Comparison of ENCODE assay signal across 18 cellular contexts in genomic region chr1:208631057-208631456, GRCh38.
DNase-seq lines count a peak whose midpoint lies in the region; ATAC-seq, FAIRE-seq and TF ChIP-seq lines count a peak whose summit lies in the region.
"Had no signal": no experiment of that assay in that cellular context is flagged by ENCODE, and none has a peak within 500 bp of the region (broad histone marks: within the 10 kb centered on the region; RNA-seq: fewer than 3 reads in every experiment).

No MANE protein-coding gene starts in this region.

- ATAC-seq in left cardiac atrium, result peak in 1 of 2 donors; percentile 38
- no peak for ATAC-seq in left ventricle myocardium superior
- ATAC-seq: HCT116, HepG2 had no signal

- no peak overlapping the region for H2BK5ac ChIP-seq in neuronal stem cell (ENCODE audit: low read length)

- H2BK15ac ChIP-seq in neuronal stem cell (ENCODE audit: low read length), result no peak overlapping the region

- no peak overlapping the region for H3K4ac ChIP-seq in neuronal stem cell (ENCODE audit: low read length)

- H4K8ac ChIP-seq in neuronal stem cell (ENCODE audit: low read depth, low read length), result no peak overlapping the region

- H3K18ac ChIP-seq in neuronal stem cell (ENCODE audit: low read length), result no peak overlapping the region

- H3K4me2 ChIP-seq in keratinocyte (ENCODE audit: control insufficient read depth, extremely low read depth, insufficient read depth, low read depth, low read length) (peak overlapping the region; percentile 28), neuronal stem cell (ENCODE audit: insufficient read depth, low read length, poor library complexity, severe bottlenecking) (no peak overlapping the region)
- H3K4me2 ChIP-seq: BLaER1 treated with 17β-estradiol and CSF1 and Interleukin-3, amounts not matched to agents 10 nM and 100 nM had no signal

- H3K9ac ChIP-seq in keratinocyte (ENCODE audit: control insufficient read depth, extremely low read depth, insufficient read depth, low read length), result no peak overlapping the region
- H3K9ac ChIP-seq in neuronal stem cell (ENCODE audit: low read depth, low read length, poor library complexity), result no peak overlapping the region
- H3K9ac ChIP-seq: BLaER1 treated with 17β-estradiol and CSF1 and Interleukin-3, amounts not matched to agents 10 nM and 100 nM; GM23248 had no signal

- H2AFZ ChIP-seq in keratinocyte (ENCODE audit: control insufficient read depth, low read length), result no peak overlapping the region
- H2AFZ ChIP-seq in neuronal stem cell (ENCODE audit: low read length), result no peak overlapping the region
- H2AFZ ChIP-seq: GM23248 had no signal

- dilution Hi-C loops in keratinocyte (cut with MboI; ENCODE audit: extremely low pct_ligation_motif_present, low sequenced_read_pairs), result no loop called here

- DNase-seq in left cardiac atrium (peak; percentile 17), left ventricle myocardium superior (no peak), keratinocyte (ENCODE audit: low read depth, low spot score) (no peak), neuronal stem cell (ENCODE audit: low spot score) (no peak), endothelial cell (ENCODE audit: low spot score) (no peak), NCI-H187 treated with DMSO at 0.1 percent for 48 hours (lab: John Stamatoyannopoulos, UW) (no peak)
- DNase-seq in stimulated activated CD8-positive, alpha-beta memory T cell treated with anti-CD3 and anti-CD28 coated beads, Interleukin-4, amount 100 ng/mL, for 48 hours, result no peak
- DNase-seq: 8988T; ACHN; CD4-positive, CD25-positive, alpha-beta regulatory T cell; DMS 273 treated with DMSO at 0.1 percent for 48 hours; GM23248 had no signal

- H3K36me3 Mint-ChIP-seq in endothelial cell (ENCODE audit: low read depth, unreplicated experiment), result no peaks in the 10 kb centered on the region
- H3K36me3 Mint-ChIP-seq: CD4-positive, CD25-positive, alpha-beta regulatory T cell had no signal

- WGBS in neuronal stem cell (ENCODE audit: extremely low coverage in 2 of 2, insufficient read length in 2 of 2, insufficient replicate concordance in 1 of 2), 2 donors, result no CpG with 5 or more reads among the region's 8 CpGs

- no peak overlapping the region for H2BK120ac ChIP-seq in neuronal stem cell (ENCODE audit: low read depth, low read length)

- no peaks in the 10 kb centered on the region for H3K79me2 ChIP-seq in keratinocyte (ENCODE audit: control insufficient read depth, insufficient read depth, low read length)

- H3K9me1 ChIP-seq in keratinocyte (ENCODE audit: control insufficient read depth, extremely low read depth, insufficient read depth, low read length), result no peaks in the 10 kb centered on the region

- H3K27me3 ChIP-seq in keratinocyte (ENCODE audit: control insufficient read depth, extremely low read depth, insufficient read depth, low read length), result peaks cover 5% of the 10 kb centered on the region
- H3K27me3 ChIP-seq in neuronal stem cell (ENCODE audit: control insufficient read depth in 3 of 3, insufficient read depth in 3 of 3, low read depth in 1 of 3, low read length in 3 of 3), result no peaks in the 10 kb centered on the region
- H3K27me3 ChIP-seq: BLaER1 treated with 17β-estradiol and CSF1 and Interleukin-3, amounts not matched to agents 10 nM and 100 nM had no signal

- H3K4me3 ChIP-seq in keratinocyte (ENCODE audit: control insufficient read depth in 2 of 3, extremely low read depth in 1 of 3, insufficient read depth in 2 of 3, low read depth in 1 of 3, low read length in 3 of 3) (no peak overlapping the region), neuronal stem cell (ENCODE audit: low read length in 2 of 2) (no peak overlapping the region)
- H3K4me3 ChIP-seq: BLaER1 treated with 17β-estradiol and CSF1 and Interleukin-3, amounts not matched to agents 10 nM and 100 nM; GM23248 had no signal

- TF ChIP-seq CTCF in keratinocyte (optimal IDR thresholded peaks at IDR 0.05 in 1 of 3, IDR thresholded peaks at IDR 0.05 in 1 of 3, conservative IDR thresholded peaks at IDR 0.05 in 1 of 3; ENCODE audit: extremely low read depth in 1 of 3, insufficient read depth in 2 of 3, low read length in 3 of 3) (no peak), endothelial cell (IDR thresholded peaks at IDR 0.05; ENCODE audit: unreplicated experiment) (no peak)

- no peaks in the 10 kb centered on the region for H3K4me1 Mint-ChIP-seq in endothelial cell (ENCODE audit: unreplicated experiment)
- H3K4me1 Mint-ChIP-seq: CD4-positive, CD25-positive, alpha-beta regulatory T cell had no signal

- H3K14ac ChIP-seq in neuronal stem cell (ENCODE audit: low read length), result no peak overlapping the region

- no peak overlapping the region for H2AK5ac ChIP-seq in neuronal stem cell (ENCODE audit: low read depth, low read length)

- no peak overlapping the region for H3K23ac ChIP-seq in neuronal stem cell (ENCODE audit: low read depth, low read length, poor library complexity)

- FAIRE-seq in keratinocyte (lab: Jason Lieb, UNC), result no peak
- FAIRE-seq: GM18507, H54, HepG2, HTR-8/SVneo had no signal

- no peak overlapping the region for H4K91ac ChIP-seq in neuronal stem cell (ENCODE audit: low read depth, low read length, poor library complexity)

- no peak overlapping the region for H2BK12ac ChIP-seq in neuronal stem cell (ENCODE audit: low read length)

- H3K9me3 Mint-ChIP-seq in endothelial cell (ENCODE audit: unreplicated experiment), result no peaks in the 10 kb centered on the region
- H3K9me3 Mint-ChIP-seq: CD4-positive, CD25-positive, alpha-beta regulatory T cell had no signal

- H4K20me1 ChIP-seq in keratinocyte (ENCODE audit: control insufficient read depth, extremely low read depth, insufficient read depth, low read length), result no peaks in the 10 kb centered on the region
- H4K20me1 ChIP-seq: BLaER1 treated with 17β-estradiol and CSF1 and Interleukin-3, amounts not matched to agents 10 nM and 100 nM had no signal

- no peak overlapping the region for H3K27ac Mint-ChIP-seq in endothelial cell (ENCODE audit: unreplicated experiment)
- H3K27ac Mint-ChIP-seq: CD4-positive, CD25-positive, alpha-beta regulatory T cell had no signal

- no peaks in the 10 kb centered on the region for H3K4me1 ChIP-seq in keratinocyte (ENCODE audit: control insufficient read depth, extremely low read depth, insufficient read depth, low read length)
- peaks cover 0 to 10% of the 10 kb centered on the region in 2 donors for H3K4me1 ChIP-seq in neuronal stem cell (ENCODE audit: control insufficient read depth in 2 of 2, insufficient read depth in 1 of 2, low read depth in 1 of 2, low read length in 2 of 2)
- H3K4me1 ChIP-seq: BLaER1 treated with 17β-estradiol and CSF1 and Interleukin-3, amounts not matched to agents 10 nM and 100 nM had no signal

- H3K27me3 Mint-ChIP-seq in endothelial cell (ENCODE audit: unreplicated experiment), result no peaks in the 10 kb centered on the region
- H3K27me3 Mint-ChIP-seq: CD4-positive, CD25-positive, alpha-beta regulatory T cell had no signal

- H3K4me3 Mint-ChIP-seq in endothelial cell (ENCODE audit: unreplicated experiment), result no peak overlapping the region
- H3K4me3 Mint-ChIP-seq: CD4-positive, CD25-positive, alpha-beta regulatory T cell had no signal

- H3K9me3 ChIP-seq in keratinocyte (ENCODE audit: control insufficient read depth, low read depth, low read length) (no peaks in the 10 kb centered on the region), neuronal stem cell (replicated peaks in 1 of 2; ENCODE audit: control insufficient read depth in 2 of 2, insufficient read depth in 1 of 2, low read depth in 1 of 2, low read length in 2 of 2) (no peaks in the 10 kb centered on the region)
- H3K9me3 ChIP-seq: BLaER1 treated with 17β-estradiol and CSF1 and Interleukin-3, amounts not matched to agents 10 nM and 100 nM had no signal

- no peaks in the 10 kb centered on the region for H3K79me1 ChIP-seq in neuronal stem cell (ENCODE audit: low read depth, low read length)

- no peaks in the 10 kb centered on the region for H3K36me3 ChIP-seq in keratinocyte (ENCODE audit: control insufficient read depth in 2 of 2, extremely low read depth in 1 of 2, insufficient read depth in 2 of 2, low read length in 2 of 2)
- H3K36me3 ChIP-seq in neuronal stem cell (replicated peaks in 1 of 2; ENCODE audit: control insufficient read depth in 2 of 2, insufficient read depth in 2 of 2, low read length in 2 of 2), result no peaks in the 10 kb centered on the region
- H3K36me3 ChIP-seq: BLaER1 treated with 17β-estradiol and CSF1 and Interleukin-3, amounts not matched to agents 10 nM and 100 nM had no signal

- no peak overlapping the region for H3K27ac ChIP-seq in keratinocyte (ENCODE audit: control insufficient read depth, insufficient read depth, low read length)
- H3K27ac ChIP-seq in neuronal stem cell (replicated peaks; ENCODE audit: low read length), result peak overlapping the region; percentile 30
- H3K27ac ChIP-seq: BLaER1 treated with 17β-estradiol and CSF1 and Interleukin-3, amounts not matched to agents 10 nM and 100 nM; GM23248 had no signal

- intact Hi-C loops in left cardiac atrium (cut with DNase I), result no loop called here
- intact Hi-C loops in left ventricle myocardium superior (cut with micrococcal nuclease), result no loop called here
